8 cellular contexts compared by ENCODE assay signal in the genomic region with DNA sequence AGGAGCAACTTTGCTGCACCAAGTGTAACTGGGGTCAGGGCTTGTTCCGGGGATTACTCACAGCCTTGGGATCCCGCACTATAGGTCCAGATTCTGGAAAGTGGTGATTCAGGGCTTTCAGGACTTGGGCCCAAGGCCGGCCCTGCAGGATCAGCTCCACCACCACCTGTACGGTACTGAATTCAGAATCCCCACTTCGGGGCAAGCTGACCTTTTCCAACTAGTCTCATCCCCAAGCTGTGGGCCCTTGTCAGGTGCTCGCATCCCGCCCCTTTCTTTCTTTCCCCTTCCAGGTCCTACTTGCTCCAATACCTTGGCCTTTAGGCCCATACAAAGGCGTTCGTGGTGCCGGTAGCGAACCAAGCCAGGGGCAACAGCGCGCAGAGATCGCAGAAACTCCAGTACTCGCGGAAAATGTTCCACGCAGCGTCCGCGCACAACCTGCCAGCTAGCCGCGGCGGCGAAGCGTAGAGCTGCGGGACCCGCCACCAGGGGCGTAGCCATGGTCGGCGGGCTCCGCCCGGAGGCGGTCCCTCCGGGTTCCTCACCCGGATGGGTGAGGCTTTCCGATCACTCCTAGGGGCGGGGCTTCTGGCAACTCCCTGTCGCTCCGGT. TPM values are rescaled to one million over a fixed set of nuclear protein-coding genes. Genes with fewer than 3 reads are reported as not detected.
A peak's percentile ranks its signal among the peaks of the same experiment; 100 is the strongest.
DNase-seq lines count a peak whose midpoint lies in the region; ATAC-seq and TF ChIP-seq lines count a peak whose summit lies in the region.

No MANE protein-coding gene starts in this region.

- peaks cover 52% of the 10 kb centered on the region for H3K36me3 Mint-ChIP-seq in activated T-helper 17 cell treated with anti-CD3 and anti-CD28 coated beads, Interleukin-2, amount 50 U/mL, for 72 hours (ENCODE audit: low read depth)
- peaks cover 35% of the 10 kb centered on the region for H3K36me3 Mint-ChIP-seq in nephron (ENCODE audit: low read depth)

- no peaks in the 10 kb centered on the region for H3F3A ChIP-seq in PC-3 (ENCODE audit: low read length, unreplicated experiment)

- TF ChIP-seq CTCF in PC-3 (conservative IDR thresholded peaks at IDR 0.05; ENCODE audit: low read depth, low read length) (0 out of 2 replicates have a peak, but pooled peaks have one; percentile 27), nephron (IDR thresholded peaks at IDR 0.05; ENCODE audit: unreplicated experiment in 3 of 3) (peak; percentile 41 to 59 (median 42)), stomach (IDR thresholded peaks at IDR 0.05) (peak in 5 of 7 experiments; percentile 60 to 87 (median 75))

- 0 out of 2 replicates have a peak, but pooled peaks cover 3% of the 10 kb centered on the region for H4K20me1 ChIP-seq in PC-3 (ENCODE audit: low read length)

- intact Hi-C loops in PC-3 (cut with micrococcal nuclease) (loop anchor here (1.0 to 2.0 kb wide), 4 partner anchors 10 to 189 kb away; a partner anchor contains a TSS), stomach (cut with DNase I; ENCODE audit: low total_unique reads) (loop anchor here (10.0 kb wide), 1 partner anchor 53 kb away; a partner anchor contains a TSS)

- peak overlapping the region; percentile 83 for H3K4me3 Mint-ChIP-seq in activated T-helper 17 cell treated with anti-CD3 and anti-CD28 coated beads, Interleukin-2, amount 50 U/mL, for 72 hours
- peak overlapping the region; percentile 89 to 99 (median 91) for H3K4me3 Mint-ChIP-seq in nephron

- DNase-seq in DMS153 (lab: John Stamatoyannopoulos, UW) (peak; percentile 88), HT1080 (ENCODE audit: low read depth) (peak; percentile 56), PC-3 (peak; percentile 95), fibroblast of peridontal ligament (ENCODE audit: extremely low read depth) (peak; percentile 87), stomach (peak; percentile 94)

- BruUV-seq in PC-3 (replicated peaks; lab: Mats Ljungman, UMichigan), result TSS peak; percentile 49

- no peaks in the 10 kb centered on the region for H3K9me3 ChIP-seq in PC-3 (ENCODE audit: low read length)
- no peaks in the 10 kb centered on the region for H3K9me3 ChIP-seq in stomach

- H3K4me1 ChIP-seq in PC-3 (ENCODE audit: insufficient read depth, low read length), result peaks cover 42% of the 10 kb centered on the region
- H3K4me1 ChIP-seq in stomach, result peaks cover 35 to 59% (median 52%) of the 10 kb centered on the region in 4 donors

- peak overlapping the region; percentile 88 for H3K9ac ChIP-seq in PC-3 (ENCODE audit: low read length)

- H3K4me1 Mint-ChIP-seq in activated T-helper 17 cell treated with anti-CD3 and anti-CD28 coated beads, Interleukin-2, amount 50 U/mL, for 72 hours, result peaks cover 40% of the 10 kb centered on the region
- peaks cover 39% of the 10 kb centered on the region for H3K4me1 Mint-ChIP-seq in nephron

- POLR2A ChIA-PET in PC-3 (lab: Charles Lee; ENCODE audit: unreplicated experiment), result interaction anchor here (0.6 to 1.3 kb wide), 10 partner anchors 27 to 95 kb away, joined by 3 to 16 read pairs (median 4); a partner anchor contains a TSS

- TF ChIP-seq EP300 in stomach (IDR thresholded peaks at IDR 0.05), result no peak

- ATAC-seq in GM21423 (IDR thresholded peaks at IDR 0.05; ENCODE audit: unreplicated experiment) (peak; percentile 80), PC-3 (peak; percentile 87)
- ATAC-seq in activated T-helper 17 cell treated with anti-CD3 and anti-CD28 coated beads, Interleukin-2, amount 50 U/mL, for 72 hours (replicated peaks), result peak; percentile 87

- peak overlapping the region; percentile 89 for H2AFZ ChIP-seq in PC-3 (ENCODE audit: low read length)

- H3K27me3 Mint-ChIP-seq in activated T-helper 17 cell treated with anti-CD3 and anti-CD28 coated beads, Interleukin-2, amount 50 U/mL, for 72 hours, result no peaks in the 10 kb centered on the region
- H3K27me3 Mint-ChIP-seq in nephron (ENCODE audit: low read depth), result no peaks in the 10 kb centered on the region

- H3K4me3 ChIP-seq in PC-3 (ENCODE audit: low read length) (peak overlapping the region; percentile 76), stomach (peak overlapping the region; percentile 65 to 84 (median 71))

- TF ChIP-seq POLR2A in stomach (IDR thresholded peaks at IDR 0.05), result no peak

- no peaks in the 10 kb centered on the region for H3K27me3 ChIP-seq in PC-3 (ENCODE audit: low read length)
- no peaks in the 10 kb centered on the region for H3K27me3 ChIP-seq in stomach

- H3K27ac ChIP-seq in PC-3 (ENCODE audit: low read length) (peak overlapping the region; percentile 92), stomach (peak overlapping the region; percentile 92 to 100 (median 99))

- no peaks in the 10 kb centered on the region for H3K9me3 Mint-ChIP-seq in activated T-helper 17 cell treated with anti-CD3 and anti-CD28 coated beads, Interleukin-2, amount 50 U/mL, for 72 hours
- H3K9me3 Mint-ChIP-seq in nephron, result no peaks in the 10 kb centered on the region

- peak overlapping the region; percentile 94 for H3K27ac Mint-ChIP-seq in activated T-helper 17 cell treated with anti-CD3 and anti-CD28 coated beads, Interleukin-2, amount 50 U/mL, for 72 hours
- H3K27ac Mint-ChIP-seq in nephron, result peak overlapping the region; percentile 99 to 100 (median 99)

- no peaks in the 10 kb centered on the region for H3K9me2 ChIP-seq in PC-3 (replicated peaks; ENCODE audit: low read length)

- 1 to 8% (median 1%) methylated on average over 12 to 39 of the region's 39 CpGs for WGBS in stomach, 5 donors

- peak overlapping the region; percentile 91 for H3K4me2 ChIP-seq in PC-3 (ENCODE audit: low read length)

- CTCF ChIA-PET in PC-3 (lab: Charles Lee), result interaction anchor here (0.6 to 2.6 kb wide), 10 partner anchors 26 to 200 kb away, joined by 3 to 55 read pairs (median 4); a partner anchor contains a TSS

- H3K79me2 ChIP-seq in PC-3 (ENCODE audit: low read length), result peaks cover 26% of the 10 kb centered on the region

- H3K36me3 ChIP-seq in PC-3 (ENCODE audit: low read depth, low read length), result peaks cover 36% of the 10 kb centered on the region
- H3K36me3 ChIP-seq in stomach, result peaks cover 36 to 45% (median 44%) of the 10 kb centered on the region in 4 donors

RNA-seq across cellular contexts. Expression of a gene that starts 0.5 kb away (rescaled TPM):
- total RNA-seq in HT1080 (2014; rRNA removed; shearing (Covaris generic)), result 47.2 and 52.4 TPM in 2 replicates
- 44.1 and 44.4 TPM in 2 replicates for polyA plus RNA-seq in HT1080 (2015; cell fraction: cytosol; rRNA removed)
- 47.6 and 51.4 TPM in 2 replicates for polyA plus RNA-seq in HT1080 (2015; cell fraction: nucleus; rRNA removed)
- total RNA-seq in PC-3 (2014; rRNA removed), result 31.7 and 39.8 TPM in 2 replicates
- 10 to 100 TPM; 61.4 to 76.4 TPM for total RNA-seq in activated T-helper 17 cell treated with anti-CD3 and anti-CD28 coated beads, Interleukin-2, amount 50 U/mL, for 72 hours
- 10 to 100 TPM in 4 of 5 donors, 1 to 10 TPM in 1; 7.2 to 63.6 (median 39.1) TPM for total RNA-seq in stomach
- polyA plus RNA-seq in stomach, result 10 to 100 TPM; 46.6 to 61.1 (median 50.6) TPM

RNA-seq across cellular contexts. Expression of a gene that starts 9.2 kb away (rescaled TPM):
- 92.5 and 107 TPM in 2 replicates for total RNA-seq in HT1080 (2014; rRNA removed; shearing (Covaris generic))
- polyA plus RNA-seq in HT1080 (2015; cell fraction: cytosol; rRNA removed), result 84.5 and 88.5 TPM in 2 replicates
- polyA plus RNA-seq in HT1080 (2015; cell fraction: nucleus; rRNA removed), result 145 and 149 TPM in 2 replicates
- total RNA-seq in PC-3 (2014; rRNA removed) (51.8 and 56.9 TPM in 2 replicates), stomach (100 to 1,000 TPM in 1 of 5 donors, 10 to 100 TPM in 4; 13.9 to 204 (median 31.2) TPM)
- 10 to 100 TPM; 73.2 to 85.0 TPM for total RNA-seq in activated T-helper 17 cell treated with anti-CD3 and anti-CD28 coated beads, Interleukin-2, amount 50 U/mL, for 72 hours
- polyA plus RNA-seq in stomach, result 10 to 100 TPM; 48.3 to 85.7 (median 53.9) TPM

RNA-seq across cellular contexts. Expression of a gene that starts 9.8 kb away (rescaled TPM):
- 307 and 368 TPM in 2 replicates for total RNA-seq in HT1080 (2014; rRNA removed; shearing (Covaris generic))
- 301 TPM in 2 replicates for polyA plus RNA-seq in HT1080 (2015; cell fraction: cytosol; rRNA removed)
- 89.7 and 100.0 TPM in 2 replicates for polyA plus RNA-seq in HT1080 (2015; cell fraction: nucleus; rRNA removed)
- 330 and 337 TPM in 2 replicates for total RNA-seq in PC-3 (2014; rRNA removed)
- total RNA-seq in activated T-helper 17 cell treated with anti-CD3 and anti-CD28 coated beads, Interleukin-2, amount 50 U/mL, for 72 hours, result 100 to 1,000 TPM; 128 to 243 TPM
- total RNA-seq in stomach, result 100 to 1,000 TPM in 3 of 5 donors, 10 to 100 TPM in 1, not detected in 1; 85.4 to 166 (median 132) TPM
- polyA plus RNA-seq in stomach, result 100 to 1,000 TPM; 235 to 244 (median 237) TPM

RNA-seq across cellular contexts. Expression of a gene that starts 21.0 kb away (rescaled TPM):
- 0.76 and 1.4 TPM in 2 replicates for total RNA-seq in HT1080 (2014; rRNA removed; shearing (Covaris generic))
- polyA plus RNA-seq in HT1080 (2015; cell fraction: cytosol; rRNA removed), result 0.32 and 1.5 TPM in 2 replicates
- polyA plus RNA-seq in HT1080 (2015; cell fraction: nucleus; rRNA removed), result 5.7 and 9.0 TPM in 2 replicates
- 2.6 and 3.2 TPM in 2 replicates for total RNA-seq in PC-3 (2014; rRNA removed)
- 10 to 100 TPM; 16.1 to 18.2 TPM for total RNA-seq in activated T-helper 17 cell treated with anti-CD3 and anti-CD28 coated beads, Interleukin-2, amount 50 U/mL, for 72 hours
- total RNA-seq in stomach, result 10 to 100 TPM in 1 of 5 donors, 1 to 10 TPM in 4; 2.6 to 11.7 (median 4.9) TPM
- 100 to 1,000 TPM in 1 of 3 donors, 1 to 10 TPM in 2; 1.7 to 131 (median 5.3) TPM for polyA plus RNA-seq in stomach

RNA-seq across cellular contexts. Expression of a gene that starts 26.1 kb away (rescaled TPM):
- total RNA-seq in HT1080 (2014; rRNA removed; shearing (Covaris generic)), result 10.6 and 12.3 TPM in 2 replicates
- polyA plus RNA-seq in HT1080 (2015; cell fraction: cytosol; rRNA removed), result 17.9 and 24.3 TPM in 2 replicates
- 14.8 and 14.9 TPM in 2 replicates for polyA plus RNA-seq in HT1080 (2015; cell fraction: nucleus; rRNA removed)
- 16.2 and 23.5 TPM in 2 replicates for total RNA-seq in PC-3 (2014; rRNA removed)
- total RNA-seq in activated T-helper 17 cell treated with anti-CD3 and anti-CD28 coated beads, Interleukin-2, amount 50 U/mL, for 72 hours, result 1 to 10 TPM; 4.0 to 7.1 TPM
- 10 to 100 TPM in 3 of 5 donors, 1 to 10 TPM in 1, not detected in 1; 9.3 to 16.1 (median 14.2) TPM for total RNA-seq in stomach
- 10 to 100 TPM; 25.6 to 26.9 (median 26.2) TPM for polyA plus RNA-seq in stomach

Comparison
In these comparisons a context has a peak if more than half of its experiments do, and no peak if none do; other contexts are left out.
1. Peak in every context shown above with its lines: DNase-seq, ATAC-seq, H3K4me3 ChIP-seq and H3K27ac ChIP-seq.